In the genomic region with DNA sequence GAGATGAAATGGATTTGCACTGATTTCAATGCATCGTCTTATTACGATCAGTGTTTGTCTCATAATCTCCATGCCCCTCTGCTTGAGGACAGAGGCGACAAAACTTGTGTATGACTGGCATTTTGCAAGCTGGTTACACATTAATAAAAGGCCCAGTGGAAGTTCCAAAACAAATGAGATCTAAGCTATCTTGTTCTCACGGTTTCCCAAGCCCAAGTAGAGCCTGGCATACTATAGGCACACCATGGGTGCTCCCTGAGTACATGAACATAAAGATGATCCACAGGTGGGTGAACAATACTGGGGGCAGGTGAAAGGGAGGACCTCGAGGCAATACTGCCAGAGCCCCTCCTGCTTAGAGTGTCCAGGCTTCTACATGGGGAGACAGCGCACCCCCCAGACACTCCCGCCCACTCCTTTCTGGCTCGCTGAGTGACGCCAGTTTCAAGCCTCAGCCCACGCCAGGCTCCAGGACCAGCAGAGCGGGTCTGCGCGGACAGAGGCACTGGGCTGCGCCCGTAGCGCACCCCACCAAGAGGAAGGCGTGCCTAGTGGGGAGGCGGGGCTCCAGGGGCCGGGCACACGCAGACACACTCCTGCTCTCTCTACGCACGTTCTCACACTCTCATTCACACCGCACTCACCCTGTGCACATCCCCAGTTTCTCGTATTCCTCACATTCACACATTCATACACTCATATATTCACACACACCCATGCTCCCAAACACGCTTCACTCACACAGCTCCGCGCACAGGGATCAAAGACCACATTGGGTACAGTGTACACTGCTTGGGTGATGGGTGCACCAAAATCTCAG, we compare ENCODE assay signal across 9 cellular contexts. TPM values are rescaled to one million over a fixed set of nuclear protein-coding genes. Genes with fewer than 3 reads are reported as not detected.
DNase-seq lines count a peak whose midpoint lies in the region; ATAC-seq and TF ChIP-seq lines count a peak whose summit lies in the region.
"Had no signal": no experiment of that assay in that cellular context is flagged by ENCODE, and none has a peak within 500 bp of the region (broad histone marks: within the 10 kb centered on the region; RNA-seq: fewer than 3 reads in every experiment).

No MANE protein-coding gene starts in this region.

- peaks cover 42% of the 10 kb centered on the region for H3K27me3 ChIP-seq in foreskin keratinocyte
- H3K27me3 ChIP-seq in parathyroid adenoma (ENCODE audit: control insufficient read depth, insufficient read depth, low read length), result no peaks in the 10 kb centered on the region

- peak overlapping the region; percentile 90 for H3K4me2 ChIP-seq in parathyroid adenoma (ENCODE audit: low read length)
- H3K4me2 ChIP-seq: BLaER1 treated with 17β-estradiol and CSF1 and Interleukin-3, amounts not matched to agents 10 nM and 100 nM had no signal

- H3K79me2 ChIP-seq in parathyroid adenoma, result no peaks in the 10 kb centered on the region

- H3K9me3 ChIP-seq in parathyroid adenoma (ENCODE audit: control insufficient read depth, low read length), result no peaks in the 10 kb centered on the region

- peak overlapping the region; percentile 87 for H3K4me3 Mint-ChIP-seq in activated CD8-positive, alpha-beta T cell treated with anti-CD3 and anti-CD28 coated beads, Interleukin-2, amount 10 ng/mL, durations not matched to agents 7 days and 5 days

- CTCF ChIA-PET in activated CD8-positive, alpha-beta T cell treated with anti-CD3 and anti-CD28 coated beads, Interleukin-2, amount 10 ng/mL, durations not matched to agents 7 days and 5 days (lab: Charles Lee), result no interaction called here

- H3K4me1 ChIP-seq in foreskin keratinocyte (no peaks in the 10 kb centered on the region), parathyroid adenoma (no peaks in the 10 kb centered on the region)
- H3K4me1 ChIP-seq: BLaER1 treated with 17β-estradiol and CSF1 and Interleukin-3, amounts not matched to agents 10 nM and 100 nM had no signal

- peak overlapping the region; percentile 55 for H3K4me3 ChIP-seq in parathyroid adenoma (ENCODE audit: low read depth, low read length)
- H3K4me3 ChIP-seq: BLaER1 treated with 17β-estradiol and CSF1 and Interleukin-3, amounts not matched to agents 10 nM and 100 nM had no signal

- peaks cover 22% of the 10 kb centered on the region for H3K4me1 Mint-ChIP-seq in activated CD8-positive, alpha-beta T cell treated with anti-CD3 and anti-CD28 coated beads, Interleukin-2, amount 10 ng/mL, durations not matched to agents 7 days and 5 days (ENCODE audit: low read depth)

- no peak overlapping the region for H3K27ac ChIP-seq in foreskin keratinocyte
- no peak overlapping the region for H3K27ac ChIP-seq in parathyroid adenoma
- H3K27ac ChIP-seq: BLaER1 treated with 17β-estradiol and CSF1 and Interleukin-3, amounts not matched to agents 10 nM and 100 nM had no signal

- no peak overlapping the region for H3K9ac ChIP-seq in parathyroid adenoma
- H3K9ac ChIP-seq: BLaER1 treated with 17β-estradiol and CSF1 and Interleukin-3, amounts not matched to agents 10 nM and 100 nM had no signal

- H3K9me3 Mint-ChIP-seq in activated CD8-positive, alpha-beta T cell treated with anti-CD3 and anti-CD28 coated beads, Interleukin-2, amount 10 ng/mL, durations not matched to agents 7 days and 5 days (ENCODE audit: insufficient read depth), result no peaks in the 10 kb centered on the region

- H3K36me3 Mint-ChIP-seq in activated CD8-positive, alpha-beta T cell treated with anti-CD3 and anti-CD28 coated beads, Interleukin-2, amount 10 ng/mL, durations not matched to agents 7 days and 5 days (ENCODE audit: low read depth), result no peaks in the 10 kb centered on the region

- peak; percentile 9 to 34 for DNase-seq in NCI-H2081 (lab: John Stamatoyannopoulos, UW)
- DNase-seq in NCI-H2081 treated with DMSO at 0.1 percent for 48 hours (lab: John Stamatoyannopoulos, UW), result no peak
- no peak for DNase-seq in activated CD8-positive, alpha-beta T cell treated with anti-CD3 and anti-CD28 coated beads, Interleukin-2, amount 10 ng/mL, durations not matched to agents 7 days and 5 days
- DNase-seq in foreskin keratinocyte, result no peak
- DNase-seq in A172 (ENCODE audit: low spot score), result no peak
- no peak for DNase-seq in SIG-M5 (lab: John Stamatoyannopoulos, UW)

- peak; percentile 46 for ATAC-seq in HG03066 (IDR thresholded peaks at IDR 0.05; ENCODE audit: low read depth, unreplicated experiment)
- ATAC-seq in activated CD8-positive, alpha-beta T cell treated with anti-CD3 and anti-CD28 coated beads, Interleukin-2, amount 10 ng/mL, durations not matched to agents 7 days and 5 days, result peak; percentile 57
- peak; percentile 77 for ATAC-seq in foreskin keratinocyte

- H3K36me3 ChIP-seq in parathyroid adenoma (ENCODE audit: control insufficient read depth, insufficient read depth, low read length), result no peaks in the 10 kb centered on the region
- H3K36me3 ChIP-seq: BLaER1 treated with 17β-estradiol and CSF1 and Interleukin-3, amounts not matched to agents 10 nM and 100 nM had no signal

- TF ChIP-seq CTCF in foreskin keratinocyte (conservative IDR thresholded peaks at IDR 0.05) (no peak), parathyroid adenoma (IDR thresholded peaks at IDR 0.05) (no peak)

- peak overlapping the region; percentile 9 for H2AFZ ChIP-seq in parathyroid adenoma

- H3K27me3 Mint-ChIP-seq in activated CD8-positive, alpha-beta T cell treated with anti-CD3 and anti-CD28 coated beads, Interleukin-2, amount 10 ng/mL, durations not matched to agents 7 days and 5 days (ENCODE audit: low read depth), result peaks cover 68% of the 10 kb centered on the region

- POLR2A ChIA-PET in activated CD8-positive, alpha-beta T cell treated with anti-CD3 and anti-CD28 coated beads, Interleukin-2, amount 10 ng/mL, durations not matched to agents 7 days and 5 days (lab: Charles Lee), result no interaction called here

- H3K27ac Mint-ChIP-seq in activated CD8-positive, alpha-beta T cell treated with anti-CD3 and anti-CD28 coated beads, Interleukin-2, amount 10 ng/mL, durations not matched to agents 7 days and 5 days, result no peak overlapping the region

RNA-seq across cellular contexts. Expression of gene GSX2, which starts 8.9 kb away (rescaled TPM):
- not detected for total RNA-seq in activated CD8-positive, alpha-beta T cell treated with anti-CD3 and anti-CD28 coated beads, Interleukin-2, amount 10 ng/mL, durations not matched to agents 7 days and 5 days
- not detected in 2 replicates for total RNA-seq in foreskin keratinocyte
- polyA plus RNA-seq in foreskin keratinocyte, result not detected in 2 replicates
- total RNA-seq in A172 (2014; rRNA removed; shearing (Covaris generic)), result not detected in 2 replicates

RNA-seq across cellular contexts. Expression of gene CHIC2, which starts 26.6 kb away (rescaled TPM):
- total RNA-seq in activated CD8-positive, alpha-beta T cell treated with anti-CD3 and anti-CD28 coated beads, Interleukin-2, amount 10 ng/mL, durations not matched to agents 7 days and 5 days, result 10 to 100 TPM; 14.6 to 17.1 TPM
- 21.8 and 22.4 TPM in 2 replicates for total RNA-seq in foreskin keratinocyte
- 14.7 and 16.8 TPM in 2 replicates for polyA plus RNA-seq in foreskin keratinocyte
- total RNA-seq in A172 (2014; rRNA removed; shearing (Covaris generic)), result 37.9 and 53.5 TPM in 2 replicates

Comparison
In these comparisons a context has a peak if more than half of its experiments do, and no peak if none do; other contexts are left out.
1. DNase-seq: peak in NCI-H2081 (2 of 2); none in NCI-H2081 treated with DMSO at 0.1 percent for 48 hours (single experiment), activated CD8-positive, alpha-beta T cell treated with anti-CD3 and anti-CD28 coated beads, Interleukin-2, amount 10 ng/mL, durations not matched to agents 7 days and 5 days (single experiment), foreskin keratinocyte (0 of 2), A172 (single experiment) and SIG-M5 (single experiment).
2. Peak in every context shown above with its lines, with median percentiles within 50 percentile points of each other: ATAC-seq.